ENCODE assay signal across 8 cellular contexts in genomic region chr20:12108842-12109241, GRCh38.
"Had no signal": no experiment of that assay in that cellular context is flagged by ENCODE, and none has a peak within 500 bp of the region (broad histone marks: within the 10 kb centered on the region; RNA-seq: fewer than 3 reads in every experiment).

No MANE protein-coding gene starts in this region.

- ATAC-seq: GM12878 had no signal

- DNase-seq: GDM1, GF-D8 had no signal

- H3K4me3 ChIP-seq: GM12878 had no signal

- FAIRE-seq: G401.6, GM12878, GM12891, GM12892, GM18507, GM19239 had no signal
